ENCODE assay signal across 1 cellular context in the genomic region with DNA sequence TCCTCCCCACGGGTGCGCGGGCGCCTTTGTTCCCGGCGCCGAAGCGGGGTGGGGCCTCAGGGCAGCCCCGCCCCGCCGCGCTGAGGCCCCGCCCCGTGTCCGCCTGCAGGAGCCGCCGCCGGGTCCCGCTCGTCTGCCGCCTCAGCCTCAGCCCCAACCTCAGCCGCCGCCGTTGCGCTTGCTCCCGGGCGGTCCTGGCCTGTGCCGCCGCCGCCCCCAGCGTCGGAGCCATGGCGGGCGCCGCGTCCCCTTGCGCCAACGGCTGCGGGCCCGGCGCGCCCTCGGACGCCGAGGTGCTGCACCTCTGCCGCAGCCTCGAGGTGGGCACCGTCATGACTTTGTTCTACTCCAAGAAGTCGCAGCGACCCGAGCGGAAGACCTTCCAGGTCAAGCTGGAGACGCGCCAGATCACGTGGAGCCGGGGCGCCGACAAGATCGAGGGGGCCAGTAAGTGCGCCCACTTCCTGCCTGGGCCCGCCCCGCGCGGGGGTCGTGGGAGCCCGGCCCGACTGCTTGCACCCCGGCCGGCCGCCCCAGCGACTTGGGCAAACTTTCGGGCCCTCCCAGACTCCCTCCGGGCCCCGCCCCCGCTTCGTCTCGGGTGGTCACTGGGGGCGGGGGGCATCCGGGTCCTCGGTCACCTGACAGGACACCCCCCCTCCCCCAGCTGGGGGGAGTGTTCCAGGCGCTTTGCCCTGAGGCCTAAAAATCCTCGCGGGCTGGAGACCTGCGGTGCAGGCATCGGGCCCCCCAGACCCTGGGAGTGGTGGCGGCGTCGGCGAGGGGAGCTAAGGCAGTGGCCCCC.
TF ChIP-seq lines count a peak whose summit lies in the region.

A gene (plus strand): TSS at position 132 of the 805 bp plus-strand sequence. CDS start 99 bp downstream, at position 231.

TF ChIP-seq in IMR-90, 13 proteins besides CTCF, POLR2A, EP300 and RAD21 (continued from another document):
- TF ChIP-seq, protein P1, sequence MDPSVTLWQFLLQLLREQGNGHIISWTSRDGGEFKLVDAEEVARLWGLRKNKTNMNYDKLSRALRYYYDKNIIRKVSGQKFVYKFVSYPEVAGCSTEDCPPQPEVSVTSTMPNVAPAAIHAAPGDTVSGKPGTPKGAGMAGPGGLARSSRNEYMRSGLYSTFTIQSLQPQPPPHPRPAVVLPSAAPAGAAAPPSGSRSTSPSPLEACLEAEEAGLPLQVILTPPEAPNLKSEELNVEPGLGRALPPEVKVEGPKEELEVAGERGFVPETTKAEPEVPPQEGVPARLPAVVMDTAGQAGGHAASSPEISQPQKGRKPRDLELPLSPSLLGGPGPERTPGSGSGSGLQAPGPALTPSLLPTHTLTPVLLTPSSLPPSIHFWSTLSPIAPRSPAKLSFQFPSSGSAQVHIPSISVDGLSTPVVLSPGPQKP (IDR thresholded peaks at IDR 0.05; ENCODE audit: borderline replicate concordance, low read depth, low read length), result no peak
- TF ChIP-seq MAFK (IDR thresholded peaks at IDR 0.05; ENCODE audit: low read depth, low read length) (no peak), NFE2L2 (IDR thresholded peaks at IDR 0.05; ENCODE audit: low read depth, low read length) (no peak), BHLHE40 (IDR thresholded peaks at IDR 0.05; ENCODE audit: low read depth, low read length) (0 out of 2 replicates have a peak, but pooled peaks have one; percentile 57), MAZ (IDR thresholded peaks at IDR 0.05; ENCODE audit: borderline replicate concordance, low read depth, low read length) (peak; percentile 77; the same call in 1 of the 2 replicates), FOS (IDR thresholded peaks at IDR 0.05; ENCODE audit: low read depth, low read length) (no peak)
- TF ChIP-seq, protein P2, sequence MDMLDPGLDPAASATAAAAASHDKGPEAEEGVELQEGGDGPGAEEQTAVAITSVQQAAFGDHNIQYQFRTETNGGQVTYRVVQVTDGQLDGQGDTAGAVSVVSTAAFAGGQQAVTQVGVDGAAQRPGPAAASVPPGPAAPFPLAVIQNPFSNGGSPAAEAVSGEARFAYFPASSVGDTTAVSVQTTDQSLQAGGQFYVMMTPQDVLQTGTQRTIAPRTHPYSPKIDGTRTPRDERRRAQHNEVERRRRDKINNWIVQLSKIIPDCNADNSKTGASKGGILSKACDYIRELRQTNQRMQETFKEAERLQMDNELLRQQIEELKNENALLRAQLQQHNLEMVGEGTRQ (IDR thresholded peaks at IDR 0.05; ENCODE audit: low read depth, low read length), result peak; percentile 75
